In genomic region chr6:128343666-128344065, GRCh38 we compare ENCODE assay signal across 20 cellular contexts.
A peak's percentile ranks its signal among the peaks of the same experiment; 100 is the strongest.
DNase-seq lines count a peak whose midpoint lies in the region; ATAC-seq and TF ChIP-seq lines count a peak whose summit lies in the region.
"Had no signal": no experiment of that assay in that cellular context is flagged by ENCODE, and none has a peak within 500 bp of the region (broad histone marks: within the 10 kb centered on the region; RNA-seq: fewer than 3 reads in every experiment).

No MANE protein-coding gene starts in this region.

- no peaks in the 10 kb centered on the region for H3K4me1 ChIP-seq in OCI-LY7 (ENCODE audit: insufficient read depth, low read length, poor library complexity, severe bottlenecking)
- peaks cover 25% of the 10 kb centered on the region for H3K4me1 ChIP-seq in hepatocyte (ENCODE audit: insufficient read depth)
- H3K4me1 ChIP-seq: BE2C had no signal

- H3K36me3 ChIP-seq in OCI-LY7 (ENCODE audit: insufficient read depth, low read length) = no peaks in the 10 kb centered on the region
- H3K36me3 ChIP-seq in hepatocyte (replicated peaks; ENCODE audit: insufficient read depth, low read depth) = no peaks in the 10 kb centered on the region
- H3K36me3 ChIP-seq: BE2C; BLaER1 treated with 17β-estradiol and CSF1 and Interleukin-3, amounts not matched to agents 10 nM and 100 nM; HAP-1 had no signal

- H3K27me3 ChIP-seq in AG04450 (ENCODE audit: control insufficient read depth, insufficient read depth, low read length) (no peaks in the 10 kb centered on the region), hepatocyte (no peaks in the 10 kb centered on the region)
- H3K27me3 ChIP-seq: BE2C; BLaER1 treated with 17β-estradiol and CSF1 and Interleukin-3, amounts not matched to agents 10 nM and 100 nM had no signal

- 0 out of 2 replicates have a peak overlapping the region, but pooled peaks have one; percentile 25 for H2AFZ ChIP-seq in OCI-LY7 (ENCODE audit: low read length)
- H2AFZ ChIP-seq in hepatocyte = no peak overlapping the region

- ATAC-seq in HG02610 (IDR thresholded peaks at IDR 0.05; ENCODE audit: unreplicated experiment) = no peak
- ATAC-seq in GM19035 (IDR thresholded peaks at IDR 0.05; ENCODE audit: unreplicated experiment) = no peak
- ATAC-seq: GM12878 had no signal

- 73% methylated on average over 3 of the region's 3 CpGs for WGBS in hepatocyte (ENCODE audit: low lambda C conversion rate, missing lambda C conversion rate)

- TF ChIP-seq CTCF in AG04450 (IDR thresholded peaks at IDR 0.05; ENCODE audit: low read depth, low read length) (no peak), OCI-LY7 (conservative IDR thresholded peaks at IDR 0.05; ENCODE audit: low read length) (no peak), hepatocyte (IDR thresholded peaks at IDR 0.05; ENCODE audit: poor library complexity) (no peak), foreskin fibroblast (IDR thresholded peaks at IDR 0.05; ENCODE audit: low read depth, low read length) (no peak)

- H3K4me3 ChIP-seq in AG04450 (ENCODE audit: low read depth, low read length) (no peak overlapping the region), OCI-LY7 (ENCODE audit: low read depth, low read length, poor library complexity, severe bottlenecking) (no peak overlapping the region), hepatocyte (no peak overlapping the region), foreskin fibroblast (ENCODE audit: low read depth in 1 of 2, low read length in 2 of 2) (no peak overlapping the region)
- H3K4me3 ChIP-seq: BLaER1 treated with 17β-estradiol and CSF1 and Interleukin-3, amounts not matched to agents 10 nM and 100 nM; GM12878; HAP-1 had no signal

- H3K27ac ChIP-seq in AG04450 (ENCODE audit: low read depth, low read length) (no peak overlapping the region), OCI-LY7 (ENCODE audit: low read depth, low read length, poor library complexity, severe bottlenecking) (no peak overlapping the region), hepatocyte (no peak overlapping the region)
- H3K27ac ChIP-seq: 22Rv1; BLaER1 treated with 17β-estradiol and CSF1 and Interleukin-3, amounts not matched to agents 10 nM and 100 nM had no signal

- H3K79me2 ChIP-seq in OCI-LY7 (ENCODE audit: insufficient read depth, low read depth, low read length) = no peaks in the 10 kb centered on the region
- peaks cover 66% of the 10 kb centered on the region for H3K79me2 ChIP-seq in hepatocyte

- no peaks in the 10 kb centered on the region for H3K9me2 ChIP-seq in OCI-LY7 (ENCODE audit: insufficient read depth, low read length)
- H3K9me2 ChIP-seq in hepatocyte (replicated peaks; ENCODE audit: insufficient read depth) = no peaks in the 10 kb centered on the region

- H3K9me3 ChIP-seq in AG04450 (ENCODE audit: control insufficient read depth, insufficient read depth, low read length) (no peaks in the 10 kb centered on the region), OCI-LY7 (ENCODE audit: low read length) (no peaks in the 10 kb centered on the region), hepatocyte (ENCODE audit: low read depth) (no peaks in the 10 kb centered on the region)
- H3K9me3 ChIP-seq: BE2C; BLaER1 treated with 17β-estradiol and CSF1 and Interleukin-3, amounts not matched to agents 10 nM and 100 nM; HAP-1 had no signal

- POLR2A ChIA-PET in AG04450 (lab: Yijun Ruan, JAX) = interaction anchor here (1.3 kb wide), 1 partner anchor 177 kb away, joined by 6 read pairs; the partner anchor contains the start of gene PTPRK
- POLR2A ChIA-PET in OCI-LY7 (lab: Charles Lee) = interaction anchor here (0.6 to 0.7 kb wide), 2 partner anchors 18 to 1352 kb away, joined by 3 read pairs; no protein-coding TSS in a partner anchor

- H4K20me1 ChIP-seq in OCI-LY7 (ENCODE audit: insufficient read depth, low read length) = no peaks in the 10 kb centered on the region
- H4K20me1 ChIP-seq in hepatocyte (ENCODE audit: insufficient read depth, poor library complexity, severe bottlenecking) = no peaks in the 10 kb centered on the region
- H4K20me1 ChIP-seq: BLaER1 treated with 17β-estradiol and CSF1 and Interleukin-3, amounts not matched to agents 10 nM and 100 nM had no signal

- intact Hi-C loops in OCI-LY7 (cut with micrococcal nuclease; ENCODE audit: unreplicated experiment) = no loop called here

- CTCF ChIA-PET in AG04450 (lab: Charles Lee) (interaction anchor here (0.6 kb wide), 1 partner anchor 744 kb away, joined by 3 read pairs; no protein-coding TSS in a partner anchor), OCI-LY7 (lab: Charles Lee; ENCODE audit: unreplicated experiment) (no interaction called here)

- H3K4me2 ChIP-seq in OCI-LY7 (ENCODE audit: low read length) = no peak overlapping the region
- H3K4me2 ChIP-seq in hepatocyte = peak overlapping the region; percentile 1
- H3K4me2 ChIP-seq: BLaER1 treated with 17β-estradiol and CSF1 and Interleukin-3, amounts not matched to agents 10 nM and 100 nM had no signal

- BruUV-seq in OCI-LY7 (replicated peaks; lab: Mats Ljungman, UMichigan) = no TSS peak

- peak; percentile 59 for DNase-seq in AG04450 (ENCODE audit: low read depth, low spot score)
- DNase-seq in OCI-LY7 (ENCODE audit: low spot score) = no peak
- no peak for DNase-seq in hepatocyte (ENCODE audit: low spot score)
- no peak for DNase-seq in foreskin fibroblast
- DNase-seq: AML-193; BE2C; CD4-positive, alpha-beta T cell; CD8-positive, alpha-beta memory T cell; DMS 273 treated with DMSO at 0.1 percent for 48 hours; DMS79; EL; GDM1; GOT3; HFFc6 had no signal
